ENCODE assay signal across 19 cellular contexts in the genomic region with DNA sequence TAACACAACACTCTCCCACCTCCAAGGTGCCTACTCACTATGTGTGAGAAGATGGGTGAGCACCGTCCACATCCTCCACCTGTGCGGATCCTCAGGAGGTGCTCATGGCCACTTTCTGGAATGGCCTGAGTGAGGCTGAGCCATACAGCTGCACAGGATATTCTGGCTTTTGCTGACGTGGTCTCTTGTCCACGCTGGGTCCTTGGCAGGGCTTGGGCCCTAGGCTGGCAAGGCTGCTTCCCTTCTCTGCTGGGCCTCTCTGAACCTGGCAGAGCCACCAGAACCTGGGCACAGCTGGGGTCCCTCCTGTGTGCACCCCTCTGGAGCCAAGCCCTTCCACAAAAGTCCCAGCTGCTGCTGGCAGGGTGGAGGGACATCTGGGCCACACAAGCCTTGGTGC.
"Had no signal": no experiment of that assay in that cellular context is flagged by ENCODE, and none has a peak within 500 bp of the region (broad histone marks: within the 10 kb centered on the region; RNA-seq: fewer than 3 reads in every experiment).

No MANE protein-coding gene starts in this region.

- ATAC-seq: body of pancreas; gastroesophageal sphincter; sciatic nerve; stimulated activated memory B cell treated with anti-CD40 and anti-IgM and Interleukin-4, amounts not matched to agents 10 μg/mL and 1 μg/mL and 100 μg/mL, for 72 hours had no signal

- DNase-seq: activated CD4-positive, CD25-positive, alpha-beta regulatory T cell treated with anti-CD3 and anti-CD28 coated beads, Interleukin-2, amount 50 U/mL, for 72 hours; activated CD8-positive, alpha-beta memory T cell treated with anti-CD3 and anti-CD28 coated beads, Interleukin-2, amount 50 U/mL, for 48 hours; activated T-cell treated with anti-CD3 and anti-CD28 coated beads, Interleukin-2, amount 50 U/mL, for 48 hours; anterior cingulate cortex; body of pancreas; head of caudate nucleus; islet precursor cell; occipital lobe; small intestine; stimulated activated CD4-positive, alpha-beta T cell treated with anti-CD3 and anti-CD28 coated beads, Interleukin-15, amount 100 ng/mL, for 24 hours; transverse colon; uterus had no signal

- H3K4me1 ChIP-seq: body of pancreas had no signal

- H3K36me3 Mint-ChIP-seq: mesothelial cell of epicardium had no signal

- H3K27me3 Mint-ChIP-seq: activated naive CD4-positive, alpha-beta T cell treated with anti-CD3 and anti-CD28 coated beads, Interleukin-2, amount 50 U/mL, for 24 hours had no signal

- H3K9me3 Mint-ChIP-seq: activated naive CD4-positive, alpha-beta T cell treated with anti-CD3 and anti-CD28 coated beads, Interleukin-2, amount 50 U/mL, for 24 hours had no signal

- H3K36me3 ChIP-seq: cardiac muscle cell, gastroesophageal sphincter, transverse colon, uterus had no signal

- H3K4me3 ChIP-seq: body of pancreas, cardiac muscle cell, gastroesophageal sphincter, transverse colon, uterus had no signal

- H3K4me3 Mint-ChIP-seq: activated naive CD4-positive, alpha-beta T cell treated with anti-CD3 and anti-CD28 coated beads, Interleukin-2, amount 50 U/mL, for 24 hours; mesothelial cell of epicardium; stimulated activated memory B cell treated with anti-CD40 and anti-IgM and Interleukin-4, amounts not matched to agents 10 μg/mL and 1 μg/mL and 100 μg/mL, for 72 hours; T-helper 2 cell treated with Interferon-gamma antibody and Interleukin-4, amounts not matched to agents 5 μg/mL and 100 μg/mL, for 36 hours had no signal

- H3K27ac Mint-ChIP-seq: mesothelial cell of epicardium; stimulated activated memory B cell treated with anti-CD40 and anti-IgM and Interleukin-4, amounts not matched to agents 10 μg/mL and 1 μg/mL and 100 μg/mL, for 72 hours had no signal

- H3K9me3 ChIP-seq: body of pancreas, transverse colon, uterus had no signal
